8 cellular contexts compared by ENCODE assay signal in the genomic region with DNA sequence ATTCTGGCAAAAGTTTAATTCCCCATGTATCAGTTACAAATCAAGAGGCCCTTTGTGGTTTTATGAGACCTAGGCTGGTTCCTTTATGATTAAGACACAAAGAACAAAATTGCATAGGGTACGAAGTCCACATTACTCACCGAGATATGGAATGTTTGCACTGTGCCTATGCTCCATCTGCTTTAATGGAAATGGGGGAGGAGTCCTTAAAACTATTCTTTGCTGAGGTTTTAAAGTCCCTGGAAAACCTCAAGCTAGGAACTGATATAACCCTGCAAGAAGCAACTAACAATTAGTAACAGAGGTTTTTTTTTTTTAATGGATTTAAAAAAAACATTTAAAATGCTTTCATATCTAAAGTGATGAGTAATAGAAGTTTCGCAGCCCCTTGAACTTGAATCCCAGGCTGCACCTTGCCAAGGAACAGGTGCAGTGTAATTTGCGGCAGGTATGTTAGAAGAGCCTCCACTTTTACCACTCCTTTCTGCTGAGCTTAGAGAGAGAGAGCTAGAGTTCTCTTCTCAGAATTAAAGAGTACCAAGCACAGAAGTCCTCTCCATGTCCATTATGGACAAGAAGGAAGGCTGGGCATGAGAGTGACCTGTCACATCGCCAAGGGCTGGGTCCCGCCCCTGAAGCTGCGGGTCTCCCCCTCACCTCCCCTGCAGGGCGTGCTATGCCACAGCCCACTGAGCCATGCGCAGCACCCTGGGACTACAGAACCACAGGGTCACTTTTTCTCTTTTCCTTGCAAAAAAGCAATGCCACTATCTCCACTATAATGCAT. TPM values are rescaled to one million over a fixed set of nuclear protein-coding genes. Genes with fewer than 3 reads are reported as not detected.
DNase-seq lines count a peak whose midpoint lies in the region; ATAC-seq and TF ChIP-seq lines count a peak whose summit lies in the region.

No MANE protein-coding gene starts in this region.

- 67 to 74% (median 71%) methylated on average over 9 of the region's 9 CpGs for WGBS in heart left ventricle, 4 donors
- 22 to 27% methylated on average over 8 to 9 of the region's 9 CpGs for WGBS in upper lobe of left lung, 2 donors

- TF ChIP-seq EP300 in upper lobe of left lung (IDR thresholded peaks at IDR 0.05), result no peak

- TF ChIP-seq POLR2A in heart left ventricle (IDR thresholded peaks at IDR 0.05) (no peak), upper lobe of left lung (IDR thresholded peaks at IDR 0.05) (no peak)

- H3K9me3 Mint-ChIP-seq in immature natural killer cell, result no peaks in the 10 kb centered on the region

- H3K4me1 ChIP-seq in heart left ventricle (peaks cover 9 to 64% (median 28%) of the 10 kb centered on the region in 12 donors), upper lobe of left lung (peaks cover 29 to 63% (median 47%) of the 10 kb centered on the region in 4 donors)

- peak overlapping the region; percentile 88 to 98 (median 95) for H3K4me3 Mint-ChIP-seq in immature natural killer cell

- H3K4me1 Mint-ChIP-seq in immature natural killer cell, result peaks cover 69 to 86% of the 10 kb centered on the region in 2 donors

- intact Hi-C loops in heart left ventricle (cut with DNase I), result loop anchor here in 1 of 10 donors (5.0 kb wide), 1 partner anchor 42 kb away; no protein-coding TSS in a partner anchor
- intact Hi-C loops in cardiac septum (cut with DNase I), result no loop called here

- H3K27me3 ChIP-seq in heart left ventricle (no peaks in the 10 kb centered on the region), upper lobe of left lung (no peaks in the 10 kb centered on the region)

- no peaks in the 10 kb centered on the region for H3K9me3 ChIP-seq in heart left ventricle
- H3K9me3 ChIP-seq in upper lobe of left lung, result no peaks in the 10 kb centered on the region

- ATAC-seq in heart left ventricle, result no peak
- no peak for ATAC-seq in upper lobe of left lung (ENCODE audit: low FRiP score in 2 of 2)
- no peak for ATAC-seq in GM18511 (IDR thresholded peaks at IDR 0.05; ENCODE audit: unreplicated experiment)

- H3K27ac Mint-ChIP-seq in immature natural killer cell, result peak overlapping the region; percentile 87 to 96 (median 92)

- peaks cover 21 to 44% (median 21%) of the 10 kb centered on the region in 3 donors for H3K36me3 Mint-ChIP-seq in immature natural killer cell

- H3K36me3 ChIP-seq in heart left ventricle (peaks cover 0 to 59% (median 55%) of the 10 kb centered on the region in 9 donors), upper lobe of left lung (peaks cover 26 to 56% (median 32%) of the 10 kb centered on the region in 4 donors)

- TF ChIP-seq CTCF in heart left ventricle (IDR thresholded peaks at IDR 0.05), result no peak
- no peak for TF ChIP-seq CTCF in VCaP (conservative IDR thresholded peaks at IDR 0.05)
- no peak for TF ChIP-seq CTCF in upper lobe of left lung (IDR thresholded peaks at IDR 0.05)

- peaks cover 0 to 2% (median 2%) of the 10 kb centered on the region in 3 donors for H3K27me3 Mint-ChIP-seq in immature natural killer cell (ENCODE audit: low read depth in 3 of 3)

- H3K4me3 ChIP-seq in heart left ventricle (peak overlapping the region in 8 of 12 donors; percentile 6 to 82 (median 67)), upper lobe of left lung (peak overlapping the region; percentile 15 to 73 (median 54))

- peak overlapping the region in 4 of 12 donors; percentile 90 to 97 (median 96) for H3K27ac ChIP-seq in heart left ventricle
- H3K27ac ChIP-seq in VCaP, result peak overlapping the region; percentile 27
- peak overlapping the region; percentile 94 to 99 (median 96) for H3K27ac ChIP-seq in upper lobe of left lung

- DNase-seq in heart left ventricle, result peak in 2 of 5 donors; percentile 20 to 59
- DNase-seq in cardiac septum (ENCODE audit: low spot score), result no peak
- no peak for DNase-seq in immature natural killer cell
- peak in 1 of 2 donors; percentile 24 for DNase-seq in upper lobe of left lung
- no peak for DNase-seq in GOT3 (lab: John Stamatoyannopoulos, UW)
- no peak for DNase-seq in NCI-H524 (lab: John Stamatoyannopoulos, UW)

RNA-seq across cellular contexts. Expression of a gene that starts 2.3 kb away (rescaled TPM):
- total RNA-seq in heart left ventricle (10 to 100 TPM; 15.6 to 55.6 (median 23.0) TPM), cardiac septum (26.4 TPM), upper lobe of left lung (100 to 1,000 TPM in 4 of 6 donors, 10 to 100 TPM in 2; 56.6 to 184 (median 102) TPM)
- polyA plus RNA-seq in heart left ventricle (10 to 100 TPM; 15.4 to 20.4 TPM), immature natural killer cell (100 to 1,000 TPM; 108 to 164 (median 162) TPM)
